9 cellular contexts compared by ENCODE assay signal in genomic region chr17:6593371-6593770, GRCh38. TPM values are rescaled to one million over a fixed set of nuclear protein-coding genes. Genes with fewer than 3 reads are reported as not detected.
DNase-seq lines count a peak whose midpoint lies in the region; ATAC-seq, FAIRE-seq and TF ChIP-seq lines count a peak whose summit lies in the region.
"Not testable (repeated sequence)": the region's sequence is repeated elsewhere in the genome, so short reads cannot be mapped to it uniquely, and the experiment has no call there.
"Had no signal": no experiment of that assay in that cellular context is flagged by ENCODE, and none has a peak within 500 bp of the region (broad histone marks: within the 10 kb centered on the region; RNA-seq: fewer than 3 reads in every experiment).

No MANE protein-coding gene starts in this region.

- DNase-seq in A549 (ENCODE audit: low read depth in 1 of 2, low spot score in 1 of 2); GM12891 (ENCODE audit: insufficient read length, low spot score); RWPE2 (ENCODE audit: low spot score); neuronal stem cell (ENCODE audit: low spot score); spleen: not testable (repeated sequence)
- peak; percentile 43 for DNase-seq in activated CD4-positive, alpha-beta T cell treated with anti-CD3 and anti-CD28 coated beads, Interleukin-2, amount 10 ng/mL, durations not matched to agents 24 days and 14 days
- peak; percentile 75 to 78 for DNase-seq in trophoblast cell

- H3K79me2 ChIP-seq in trophoblast cell (ENCODE audit: control insufficient read depth, insufficient read depth, low read length, poor library complexity), result not testable (repeated sequence)

- CTCF ChIA-PET in A549 (lab: Yijun Ruan, JAX), result interaction anchor here (1.0 to 1.3 kb wide), 3 partner anchors 19 to 122 kb away, joined by 3 to 4 read pairs (median 4); no protein-coding TSS in a partner anchor

- H3K36me3 ChIP-seq in RWPE2 (ENCODE audit: low read depth), result peaks cover 81% of the 10 kb centered on the region
- peaks cover 34 to 100% of the 10 kb centered on the region in 2 donors for H3K36me3 ChIP-seq in neuronal stem cell (replicated peaks in 1 of 2; ENCODE audit: control insufficient read depth in 2 of 2, insufficient read depth in 2 of 2, low read length in 2 of 2)
- peaks cover 20 to 42% of the 10 kb centered on the region in 2 experiments for H3K36me3 ChIP-seq in trophoblast cell (ENCODE audit: control insufficient read depth in 1 of 2, insufficient read depth in 2 of 2, low read length in 2 of 2)
- H3K36me3 ChIP-seq in spleen, result peaks cover 0 to 95% (median 54%) of the 10 kb centered on the region in 6 donors

- H3K27me3 Mint-ChIP-seq in activated CD4-positive, alpha-beta T cell treated with anti-CD3 and anti-CD28 coated beads, Interleukin-2, amount 10 ng/mL, durations not matched to agents 24 days and 14 days, result not testable (repeated sequence)

- peaks cover 42% of the 10 kb centered on the region for H3K4me1 ChIP-seq in A549
- peaks cover 19% of the 10 kb centered on the region for H3K4me1 ChIP-seq in RWPE2 (ENCODE audit: insufficient read depth, poor library complexity, severe bottlenecking)
- H3K4me1 ChIP-seq in neuronal stem cell (ENCODE audit: control insufficient read depth in 2 of 2, insufficient read depth in 1 of 2, low read depth in 1 of 2, low read length in 2 of 2); trophoblast cell (ENCODE audit: control insufficient read depth in 1 of 2, insufficient read depth in 2 of 2, low read length in 2 of 2): not testable (repeated sequence)
- peaks cover 5 to 49% (median 21%) of the 10 kb centered on the region in 6 donors for H3K4me1 ChIP-seq in spleen

- not testable (repeated sequence) for H3K4me1 Mint-ChIP-seq in activated CD4-positive, alpha-beta T cell treated with anti-CD3 and anti-CD28 coated beads, Interleukin-2, amount 10 ng/mL, durations not matched to agents 24 days and 14 days

- TF ChIP-seq RAD21 in A549 (conservative IDR thresholded peaks at IDR 0.05 in 1 of 2, IDR thresholded peaks at IDR 0.05 in 1 of 2), result not testable (repeated sequence)

- H2BK5ac ChIP-seq in neuronal stem cell (ENCODE audit: low read length); trophoblast cell (ENCODE audit: low read depth, low read length, poor library complexity): not testable (repeated sequence)

- POLR2A ChIA-PET in A549 (lab: Yijun Ruan, JAX), result not testable (repeated sequence)

- not testable (repeated sequence) for H3K9me3 ChIP-seq in A549; RWPE2 (ENCODE audit: severe bottlenecking); neuronal stem cell (replicated peaks in 1 of 2; ENCODE audit: control insufficient read depth in 2 of 2, insufficient read depth in 1 of 2, low read depth in 1 of 2, low read length in 2 of 2); trophoblast cell (ENCODE audit: insufficient read depth, low read depth, low read length); spleen

- not testable (repeated sequence) for H2AFZ ChIP-seq in neuronal stem cell (ENCODE audit: low read length); trophoblast cell (ENCODE audit: insufficient read depth, low read length, poor library complexity)

- H4K8ac ChIP-seq in neuronal stem cell (ENCODE audit: low read depth, low read length), result peak overlapping the region; percentile 23
- H4K8ac ChIP-seq in trophoblast cell (ENCODE audit: low read depth, low read length), result not testable (repeated sequence)

- not testable (repeated sequence) for H3K4me3 ChIP-seq in A549; RWPE2 (ENCODE audit: severe bottlenecking); neuronal stem cell (ENCODE audit: low read length in 2 of 2); trophoblast cell (ENCODE audit: low read depth, low read length); spleen

- H3K9ac ChIP-seq in neuronal stem cell (ENCODE audit: low read depth, low read length, poor library complexity); trophoblast cell (ENCODE audit: low read length): not testable (repeated sequence)

- not testable (repeated sequence) for H2BK15ac ChIP-seq in neuronal stem cell (ENCODE audit: low read length)

- H2BK12ac ChIP-seq in neuronal stem cell (ENCODE audit: low read length); trophoblast cell (ENCODE audit: low read length): not testable (repeated sequence)

- H2BK120ac ChIP-seq in neuronal stem cell (ENCODE audit: low read depth, low read length); trophoblast cell (ENCODE audit: insufficient read depth, low read length, poor library complexity): not testable (repeated sequence)

- WGBS in A549 (ENCODE audit: missing lambda C conversion rate), result 95% methylated on average over 14 of the region's 14 CpGs
- WGBS in neuronal stem cell (ENCODE audit: extremely low coverage in 2 of 2, insufficient read length in 2 of 2, insufficient replicate concordance in 1 of 2), 2 donors, result no CpG with 5 or more reads among the region's 14 CpGs
- no CpG with 5 or more reads among the region's 14 CpGs for WGBS in trophoblast cell (ENCODE audit: extremely low coverage, insufficient coverage, insufficient read length)
- 90 to 99% (median 97%) methylated on average over 14 of the region's 14 CpGs for WGBS in spleen, 5 donors

- H3K27ac ChIP-seq in A549 (peak overlapping the region; percentile 90 to 98), RWPE2 (ENCODE audit: poor library complexity, severe bottlenecking) (peak overlapping the region; percentile 92), spleen (peak overlapping the region in 5 of 8 donors; percentile 43 to 80 (median 75))
- H3K27ac ChIP-seq in neuronal stem cell (replicated peaks; ENCODE audit: low read length); trophoblast cell (ENCODE audit: low read depth, low read length): not testable (repeated sequence)

- not testable (repeated sequence) for H4K91ac ChIP-seq in neuronal stem cell (ENCODE audit: low read depth, low read length, poor library complexity); trophoblast cell (ENCODE audit: low read depth, low read length)

- not testable (repeated sequence) for H3K9me3 Mint-ChIP-seq in activated CD4-positive, alpha-beta T cell treated with anti-CD3 and anti-CD28 coated beads, Interleukin-2, amount 10 ng/mL, durations not matched to agents 24 days and 14 days

- H4K12ac ChIP-seq in trophoblast cell (ENCODE audit: low read depth, low read length), result not testable (repeated sequence)

- H2AK5ac ChIP-seq in neuronal stem cell (ENCODE audit: low read depth, low read length); trophoblast cell (ENCODE audit: low read length): not testable (repeated sequence)

- not testable (repeated sequence) for H3K23ac ChIP-seq in neuronal stem cell (ENCODE audit: low read depth, low read length, poor library complexity); trophoblast cell (ENCODE audit: low read length)

- ATAC-seq in A549; RWPE2 (ENCODE audit: low read depth): not testable (repeated sequence)

- not testable (repeated sequence) for H3K14ac ChIP-seq in neuronal stem cell (ENCODE audit: low read length); trophoblast cell (ENCODE audit: low read length)

- not testable (repeated sequence) for H3K79me1 ChIP-seq in neuronal stem cell (ENCODE audit: low read depth, low read length); trophoblast cell (ENCODE audit: low read length)

- not testable (repeated sequence) for H3K27me3 ChIP-seq in RWPE2 (ENCODE audit: insufficient read depth, poor library complexity, severe bottlenecking); neuronal stem cell (ENCODE audit: control insufficient read depth in 3 of 3, insufficient read depth in 3 of 3, low read depth in 1 of 3, low read length in 3 of 3); trophoblast cell (ENCODE audit: insufficient read depth, low read length); spleen (replicated peaks in 1 of 7)

- H3K4ac ChIP-seq in neuronal stem cell (ENCODE audit: low read length); trophoblast cell (ENCODE audit: low read depth, low read length): not testable (repeated sequence)

- H3K4me3 Mint-ChIP-seq in activated CD4-positive, alpha-beta T cell treated with anti-CD3 and anti-CD28 coated beads, Interleukin-2, amount 10 ng/mL, durations not matched to agents 24 days and 14 days, result not testable (repeated sequence)

- peaks cover 55% of the 10 kb centered on the region for H3K36me3 Mint-ChIP-seq in activated CD4-positive, alpha-beta T cell treated with anti-CD3 and anti-CD28 coated beads, Interleukin-2, amount 10 ng/mL, durations not matched to agents 24 days and 14 days (ENCODE audit: low read depth)

- not testable (repeated sequence) for TF ChIP-seq CTCF in A549 (IDR thresholded peaks at IDR 0.05); RWPE2 (IDR thresholded peaks at IDR 0.05; ENCODE audit: poor library complexity, severe bottlenecking); spleen (IDR thresholded peaks at IDR 0.05 in 8 of 11, conservative IDR thresholded peaks at IDR 0.05 in 3 of 11)

- not testable (repeated sequence) for FAIRE-seq in A549 (lab: Jason Lieb, UNC)
- peak; percentile 51 for FAIRE-seq in GM12891 (lab: Jason Lieb, UNC)

- not testable (repeated sequence) for H3K4me2 ChIP-seq in A549; neuronal stem cell (ENCODE audit: insufficient read depth, low read length, poor library complexity, severe bottlenecking); trophoblast cell (ENCODE audit: low read length)

- intact Hi-C loops in activated CD4-positive, alpha-beta T cell treated with anti-CD3 and anti-CD28 coated beads, Interleukin-2, amount 10 ng/mL, durations not matched to agents 24 days and 14 days (cut with micrococcal nuclease); spleen (cut with DNase I; ENCODE audit: low total_unique reads): not testable (repeated sequence)

- not testable (repeated sequence) for TF ChIP-seq EP300 in A549 (IDR thresholded peaks at IDR 0.05)

- not testable (repeated sequence) for H3K18ac ChIP-seq in neuronal stem cell (ENCODE audit: low read length); trophoblast cell (ENCODE audit: low read length)

- TF ChIP-seq POLR2A in A549 (IDR thresholded peaks at IDR 0.05; ENCODE audit: low read length); GM12891 (IDR thresholded peaks at IDR 0.05; ENCODE audit: low read depth, low read length); spleen (IDR thresholded peaks at IDR 0.05): not testable (repeated sequence)

- not testable (repeated sequence) for H3K27ac Mint-ChIP-seq in activated CD4-positive, alpha-beta T cell treated with anti-CD3 and anti-CD28 coated beads, Interleukin-2, amount 10 ng/mL, durations not matched to agents 24 days and 14 days

RNA-seq across cellular contexts. Expression of gene PITPNM3, which starts 37.0 kb away (rescaled TPM):
- 0.80 and 0.93 TPM in 2 replicates for polyA plus RNA-seq in A549 (2011; rRNA removed)
- polyA plus RNA-seq in A549 (2012; cell fraction: cytosol; rRNA removed), result 0.67 and 1.1 TPM in 2 replicates
- 3.8 and 4.0 TPM in 2 replicates for polyA plus RNA-seq in A549 (2012; cell fraction: nucleus; rRNA removed)
- polyA plus RNA-seq in A549 (2017; fragmentation: RNase III; extraction: RNeasy Plus Mini Kit Qiagen cat#74134 plus additional on column Dnase treatment), result 1.8 to 2.3 TPM (median 2.2 TPM) in 3 replicates
- polyA minus RNA-seq in A549 (2011; rRNA and poly(A)+ RNA removed), result 1.0 and 1.4 TPM in 2 replicates
- polyA plus RNA-seq in GM12891 (2012; ENCODE audit: low read depth, missing spikeins), result 0.26 TPM
- total RNA-seq in activated CD4-positive, alpha-beta T cell treated with anti-CD3 and anti-CD28 coated beads, Interleukin-2, amount 10 ng/mL, durations not matched to agents 24 days and 14 days, result 0.66 and 0.77 TPM in 2 replicates
- polyA plus RNA-seq in neuronal stem cell (2013, experiment 1 of 2), result 2.0 TPM
- polyA plus RNA-seq in neuronal stem cell (2013, experiment 2 of 2), result 2.0 TPM
- polyA plus RNA-seq in trophoblast cell (2013), result 0.58 and 0.64 TPM in 2 replicates
- total RNA-seq in spleen, result 100 to 1,000 TPM in 6 of 7 donors, 10 to 100 TPM in 1; 51.9 to 215 (median 140) TPM
- polyA plus RNA-seq in spleen, result 10 to 100 TPM in 1 of 3 donors, 1 to 10 TPM in 2; 5.4 to 63.3 (median 9.1) TPM
- polyA plus RNA-seq: CD14-positive monocyte; CD8-positive, alpha-beta memory T cell had no signal

RNA-seq across cellular contexts. Expression of gene KIAA0753, which starts 47.1 kb away (rescaled TPM):
- polyA plus RNA-seq in A549 (2011; rRNA removed) (15.2 and 21.5 TPM in 2 replicates), A549 (2017; fragmentation: RNase III; extraction: RNeasy Plus Mini Kit Qiagen cat#74134 plus additional on column Dnase treatment) (13.6 to 16.1 TPM (median 14.1 TPM) in 3 replicates), spleen (1 to 10 TPM; 4.2 to 9.5 (median 5.6) TPM)
- polyA plus RNA-seq in A549 (2012; cell fraction: cytosol; rRNA removed), result 4.4 and 5.1 TPM in 2 replicates
- 5.5 and 11.7 TPM in 2 replicates for polyA plus RNA-seq in A549 (2012; cell fraction: nucleus; rRNA removed)
- 20.8 and 21.1 TPM in 2 replicates for polyA minus RNA-seq in A549 (2011; rRNA and poly(A)+ RNA removed)
- polyA plus RNA-seq in GM12891 (2012; ENCODE audit: low read depth, missing spikeins), result 10.3 TPM
- 20.9 and 23.9 TPM in 2 replicates for total RNA-seq in activated CD4-positive, alpha-beta T cell treated with anti-CD3 and anti-CD28 coated beads, Interleukin-2, amount 10 ng/mL, durations not matched to agents 24 days and 14 days
- polyA plus RNA-seq in neuronal stem cell (2013, experiment 1 of 2), result 14.1 TPM
- 14.9 TPM for polyA plus RNA-seq in neuronal stem cell (2013, experiment 2 of 2)
- 9.5 and 9.8 TPM in 2 replicates for polyA plus RNA-seq in trophoblast cell (2013)
- total RNA-seq in spleen, result 10 to 100 TPM; 13.1 to 21.8 (median 18.9) TPM

RNA-seq across cellular contexts. Expression of gene TXNDC17, which starts 47.5 kb away (rescaled TPM):
- polyA plus RNA-seq in A549 (2011; rRNA removed) (517 and 572 TPM in 2 replicates), A549 (2017; fragmentation: RNase III; extraction: RNeasy Plus Mini Kit Qiagen cat#74134 plus additional on column Dnase treatment) (621 to 751 TPM (median 643 TPM) in 3 replicates), spleen (100 to 1,000 TPM in 2 of 3 donors, 10 to 100 TPM in 1; 90.5 to 215 (median 140) TPM)
- polyA plus RNA-seq in A549 (2012; cell fraction: cytosol; rRNA removed), result 876 and 1,178 TPM in 2 replicates
- polyA plus RNA-seq in A549 (2012; cell fraction: nucleus; rRNA removed), result 419 and 424 TPM in 2 replicates
- 43.1 and 59.7 TPM in 2 replicates for polyA minus RNA-seq in A549 (2011; rRNA and poly(A)+ RNA removed)
- 232 TPM for polyA plus RNA-seq in GM12891 (2012; ENCODE audit: low read depth, missing spikeins)
- total RNA-seq in activated CD4-positive, alpha-beta T cell treated with anti-CD3 and anti-CD28 coated beads, Interleukin-2, amount 10 ng/mL, durations not matched to agents 24 days and 14 days, result 92.7 and 102 TPM in 2 replicates
- polyA plus RNA-seq in neuronal stem cell (2013, experiment 1 of 2), result 130 TPM
- 139 TPM for polyA plus RNA-seq in neuronal stem cell (2013, experiment 2 of 2)
- 125 and 128 TPM in 2 replicates for polyA plus RNA-seq in trophoblast cell (2013)
- total RNA-seq in spleen, result 100 to 1,000 TPM in 2 of 7 donors, 10 to 100 TPM in 5; 38.8 to 114 (median 76.2) TPM

RNA-seq across cellular contexts. Expression of gene MED31, which starts 58.0 kb away (rescaled TPM):
- polyA plus RNA-seq in A549 (2011; rRNA removed) (49.0 and 50.2 TPM in 2 replicates), A549 (2017; fragmentation: RNase III; extraction: RNeasy Plus Mini Kit Qiagen cat#74134 plus additional on column Dnase treatment) (27.9 to 32.2 TPM (median 31.8 TPM) in 3 replicates), spleen (10 to 100 TPM; 17.3 to 28.9 (median 17.5) TPM)
- 22.9 and 25.0 TPM in 2 replicates for polyA plus RNA-seq in A549 (2012; cell fraction: cytosol; rRNA removed)
- polyA plus RNA-seq in A549 (2012; cell fraction: nucleus; rRNA removed), result 6.4 and 11.0 TPM in 2 replicates
- polyA minus RNA-seq in A549 (2011; rRNA and poly(A)+ RNA removed), result 11.4 and 14.4 TPM in 2 replicates
- polyA plus RNA-seq in GM12891 (2012; ENCODE audit: low read depth, missing spikeins), result 20.9 TPM
- 24.3 and 25.7 TPM in 2 replicates for total RNA-seq in activated CD4-positive, alpha-beta T cell treated with anti-CD3 and anti-CD28 coated beads, Interleukin-2, amount 10 ng/mL, durations not matched to agents 24 days and 14 days
- polyA plus RNA-seq in neuronal stem cell (2013, experiment 1 of 2), result 39.1 TPM
- 41.1 TPM for polyA plus RNA-seq in neuronal stem cell (2013, experiment 2 of 2)
- polyA plus RNA-seq in trophoblast cell (2013), result 54.0 and 59.8 TPM in 2 replicates
- total RNA-seq in spleen, result 10 to 100 TPM in 6 of 7 donors, 1 to 10 TPM in 1; 6.0 to 18.2 (median 16.1) TPM

RNA-seq across cellular contexts. Expression of gene C17orf100, which starts 58.2 kb away (rescaled TPM):
- 4.1 and 4.2 TPM in 2 replicates for polyA plus RNA-seq in A549 (2011; rRNA removed)
- 2.1 and 2.9 TPM in 2 replicates for polyA plus RNA-seq in A549 (2012; cell fraction: cytosol; rRNA removed)
- 1.6 and 2.0 TPM in 2 replicates for polyA plus RNA-seq in A549 (2012; cell fraction: nucleus; rRNA removed)
- 2.4 to 3.1 TPM (median 2.6 TPM) in 3 replicates for polyA plus RNA-seq in A549 (2017; fragmentation: RNase III; extraction: RNeasy Plus Mini Kit Qiagen cat#74134 plus additional on column Dnase treatment)
- 1.9 TPM in 2 replicates for polyA minus RNA-seq in A549 (2011; rRNA and poly(A)+ RNA removed)
- polyA plus RNA-seq in GM12891 (2012; ENCODE audit: low read depth, missing spikeins), result 2.9 TPM
- total RNA-seq in activated CD4-positive, alpha-beta T cell treated with anti-CD3 and anti-CD28 coated beads, Interleukin-2, amount 10 ng/mL, durations not matched to agents 24 days and 14 days, result 1.8 and 1.9 TPM in 2 replicates
- 7.5 TPM for polyA plus RNA-seq in neuronal stem cell (2013, experiment 1 of 2)
- polyA plus RNA-seq in neuronal stem cell (2013, experiment 2 of 2), result 7.7 TPM
- 2.0 and 2.1 TPM in 2 replicates for polyA plus RNA-seq in trophoblast cell (2013)
- 1 to 10 TPM; 1.1 to 2.8 (median 2.3) TPM for total RNA-seq in spleen
- polyA plus RNA-seq in spleen, result 1 to 10 TPM; 4.2 to 4.7 (median 4.3) TPM

Comparison
In these comparisons a context has a peak if more than half of its experiments do, and no peak if none do; other contexts are left out.
1. RNA of gene PITPNM3, which starts 37.0 kb away (total RNA-seq): 51.9 to 215 TPM in spleen; 0.66 to 0.77 TPM in activated CD4-positive, alpha-beta T cell treated with anti-CD3 and anti-CD28 coated beads, Interleukin-2, amount 10 ng/mL, durations not matched to agents 24 days and 14 days; every median in the first group is over 10 times any median in the second.